ENCODE assay signal across 8 cellular contexts in the genomic region with DNA sequence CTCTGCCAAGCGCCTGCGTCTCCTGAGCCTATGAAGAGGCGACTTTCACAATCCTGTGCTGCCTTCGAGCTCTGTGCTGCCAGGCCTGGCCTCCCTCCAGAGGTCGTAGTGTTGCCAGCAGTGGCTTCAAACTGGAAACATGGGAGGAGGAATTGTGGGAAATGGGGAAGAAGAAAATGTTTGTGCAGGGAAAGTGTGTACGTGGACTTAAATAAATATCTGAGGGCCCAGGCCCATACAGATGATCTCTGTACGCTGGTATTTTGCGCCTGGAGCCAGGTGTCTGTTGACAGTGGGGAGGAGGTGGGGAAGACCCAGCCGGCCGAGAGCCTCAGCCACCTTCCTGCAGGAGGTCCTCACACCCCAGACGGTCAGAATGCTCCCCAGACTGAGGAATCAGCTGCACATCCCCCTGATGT. TPM values are rescaled to one million over a fixed set of nuclear protein-coding genes. Genes with fewer than 3 reads are reported as not detected.
A peak's percentile ranks its signal among the peaks of the same experiment; 100 is the strongest.
DNase-seq lines count a peak whose midpoint lies in the region; ATAC-seq and TF ChIP-seq lines count a peak whose summit lies in the region.

No MANE protein-coding gene starts in this region.

- POLR2A ChIA-PET in Caco-2 (lab: Charles Lee), result no interaction called here

- peaks cover 12% of the 10 kb centered on the region for H3K36me3 ChIP-seq in Caco-2 (ENCODE audit: control insufficient read depth, insufficient read depth, low read length)

- no peak overlapping the region for H3K27ac Mint-ChIP-seq in Caco-2 (ENCODE audit: unreplicated experiment)

- H3K9me3 Mint-ChIP-seq in Caco-2 (ENCODE audit: unreplicated experiment), result no peaks in the 10 kb centered on the region

- no TSS peak for BruUV-seq in Caco-2 (replicated peaks; lab: Mats Ljungman, UMichigan)

- H3K36me3 Mint-ChIP-seq in Caco-2 (ENCODE audit: insufficient read depth, unreplicated experiment), result peaks cover 38% of the 10 kb centered on the region

- no peaks in the 10 kb centered on the region for H3K27me3 ChIP-seq in Caco-2 (replicated peaks; ENCODE audit: control insufficient read depth, insufficient read depth, low read length)

- no peak overlapping the region for H3K4me3 ChIP-seq in fibroblast of pulmonary artery (replicated peaks; ENCODE audit: low read depth, low read length)
- no peak overlapping the region for H3K4me3 ChIP-seq in Caco-2 (ENCODE audit: low read depth, low read length)

- no peaks in the 10 kb centered on the region for H3K27me3 Mint-ChIP-seq in Caco-2 (ENCODE audit: insufficient read depth, unreplicated experiment)

- H3K27ac ChIP-seq in VCaP, result peak overlapping the region; percentile 96

- no peaks in the 10 kb centered on the region for H3K9me3 ChIP-seq in Caco-2

- peak; percentile 64 for DNase-seq in EL
- peak; percentile 82 for DNase-seq in fibroblast of pulmonary artery (ENCODE audit: low read depth)
- DNase-seq in occipital lobe (lab: John Stamatoyannopoulos, UW), result peak; percentile 67
- DNase-seq in central memory CD4-positive, alpha-beta T cell, result no peak
- no peak for DNase-seq in Caco-2

- CTCF ChIA-PET in Caco-2 (lab: Charles Lee), result no interaction called here

- no peak for ATAC-seq in HG02610 (IDR thresholded peaks at IDR 0.05; ENCODE audit: unreplicated experiment)
- no peak for ATAC-seq in GM18873 (IDR thresholded peaks at IDR 0.05; ENCODE audit: low FRiP score, unreplicated experiment)

- H3K4me3 Mint-ChIP-seq in Caco-2 (ENCODE audit: unreplicated experiment), result no peak overlapping the region

- TF ChIP-seq CTCF in VCaP (conservative IDR thresholded peaks at IDR 0.05), result 0 out of 2 replicates have a peak, but pooled peaks have one; percentile 11
- TF ChIP-seq CTCF in fibroblast of pulmonary artery (IDR thresholded peaks at IDR 0.05; ENCODE audit: low read length, missing control alignments), result no peak
- TF ChIP-seq CTCF in Caco-2 (IDR thresholded peaks at IDR 0.05; ENCODE audit: insufficient read depth in 1 of 2, low read depth in 1 of 2, low read length in 1 of 2, severe bottlenecking in 1 of 2, unreplicated experiment in 1 of 2), result no peak

- H3K4me1 ChIP-seq in Caco-2, result peaks cover 31% of the 10 kb centered on the region

- intact Hi-C loops in Caco-2 (cut with micrococcal nuclease; ENCODE audit: unreplicated experiment), result no loop called here

- peaks cover 9% of the 10 kb centered on the region for H3K4me1 Mint-ChIP-seq in Caco-2 (ENCODE audit: low read depth, unreplicated experiment)

RNA-seq across cellular contexts. Expression of gene ZBTB38, which starts 44.6 kb away (rescaled TPM):
- total RNA-seq in occipital lobe (182 TPM), Caco-2 (2022) (72.7 and 74.1 TPM in 2 replicates)

Comparison
In these comparisons a context has a peak if more than half of its experiments do, and no peak if none do; other contexts are left out.
1. DNase-seq: peak in EL (single experiment), fibroblast of pulmonary artery (single experiment) and occipital lobe (single experiment); none in central memory CD4-positive, alpha-beta T cell (single experiment) and Caco-2 (0 of 2).